Comparison of ENCODE assay signal across 1 cellular context in genomic region chr2:69816923-69817542, GRCh38.
TF ChIP-seq lines count a peak whose summit lies in the region.

No MANE protein-coding gene starts in this region.

TF ChIP-seq in HepG2, 621 proteins besides CTCF, POLR2A, EP300 and RAD21 (continued from another document and continues in another):
- TF ChIP-seq CBX2 (IDR thresholded peaks at IDR 0.05; ENCODE audit: low read depth, low read length) (no peak), CBX2 (CRISPR knock-in tag; IDR thresholded peaks at IDR 0.05; ENCODE audit: low read depth) (no peak), JDP2 (CRISPR knock-in tag; IDR thresholded peaks at IDR 0.05; ENCODE audit: borderline replicate concordance) (no peak), TFDP1 (CRISPR knock-in tag; IDR thresholded peaks at IDR 0.05; ENCODE audit: borderline replicate concordance) (0 out of 2 replicates have a peak, but pooled peaks have one; percentile 14), ZNF660 (CRISPR knock-in tag; IDR thresholded peaks at IDR 0.05; ENCODE audit: borderline replicate concordance, low read depth) (no peak), CAMTA2 (CRISPR knock-in tag; IDR thresholded peaks at IDR 0.05; ENCODE audit: borderline replicate concordance) (no peak), TRIM24 (CRISPR knock-in tag; IDR thresholded peaks at IDR 0.05) (no peak), RARG (CRISPR knock-in tag; IDR thresholded peaks at IDR 0.05; ENCODE audit: low read depth) (no peak), SIN3B (IDR thresholded peaks at IDR 0.05; ENCODE audit: low read length) (no peak), ZNF383 (CRISPR knock-in tag; IDR thresholded peaks at IDR 0.05; ENCODE audit: borderline replicate concordance) (no peak), ZNF878 (CRISPR knock-in tag; IDR thresholded peaks at IDR 0.05) (no peak), ZNF709 (CRISPR knock-in tag; IDR thresholded peaks at IDR 0.05) (no peak), CBFB (CRISPR knock-in tag; IDR thresholded peaks at IDR 0.05) (no peak), ELF4 (CRISPR knock-in tag; IDR thresholded peaks at IDR 0.05; ENCODE audit: borderline replicate concordance) (no peak), MTF2 (CRISPR knock-in tag; IDR thresholded peaks at IDR 0.05; ENCODE audit: borderline replicate concordance) (no peak), ZNF24 (IDR thresholded peaks at IDR 0.05) (no peak), ZNF800 (CRISPR knock-in tag; IDR thresholded peaks at IDR 0.05) (no peak), HMG20A (CRISPR knock-in tag; IDR thresholded peaks at IDR 0.05; ENCODE audit: borderline replicate concordance) (no peak), IKZF1 (IDR thresholded peaks at IDR 0.05) (no peak), NFIB (CRISPR knock-in tag; IDR thresholded peaks at IDR 0.05; ENCODE audit: borderline replicate concordance) (no peak), NFKBIZ (CRISPR knock-in tag; IDR thresholded peaks at IDR 0.05) (no peak), SPEN (CRISPR knock-in tag; IDR thresholded peaks at IDR 0.05; ENCODE audit: low read depth) (no peak), ZNF766 (CRISPR knock-in tag; IDR thresholded peaks at IDR 0.05; ENCODE audit: borderline replicate concordance) (no peak), ZFP91 (CRISPR knock-in tag; IDR thresholded peaks at IDR 0.05; ENCODE audit: borderline replicate concordance) (no peak), ZNF484 (CRISPR knock-in tag; IDR thresholded peaks at IDR 0.05; ENCODE audit: borderline replicate concordance, low read depth) (no peak), TRIM22 (IDR thresholded peaks at IDR 0.05) (no peak), TIGD3 (CRISPR knock-in tag; IDR thresholded peaks at IDR 0.05; ENCODE audit: borderline replicate concordance) (no peak), HOXA7 (CRISPR knock-in tag; IDR thresholded peaks at IDR 0.05) (no peak), KMT2A (CRISPR knock-in tag; IDR thresholded peaks at IDR 0.05) (no peak), ARNTL (CRISPR knock-in tag; IDR thresholded peaks at IDR 0.05) (no peak), POGZ (CRISPR knock-in tag; IDR thresholded peaks at IDR 0.05) (peak; percentile 53; the same call in 1 of the 2 replicates), THAP7 (CRISPR knock-in tag; IDR thresholded peaks at IDR 0.05) (no peak), YEATS2 (CRISPR knock-in tag; IDR thresholded peaks at IDR 0.05; ENCODE audit: borderline replicate concordance) (no peak; the same call in 1 of the 2 replicates), ADNP (CRISPR knock-in tag; IDR thresholded peaks at IDR 0.05) (no peak), ATF2 (CRISPR knock-in tag; IDR thresholded peaks at IDR 0.05) (no peak), ZNF879 (CRISPR knock-in tag; IDR thresholded peaks at IDR 0.05) (no peak), THAP9 (CRISPR knock-in tag; IDR thresholded peaks at IDR 0.05; ENCODE audit: borderline replicate concordance) (no peak), ZNF567 (CRISPR knock-in tag; IDR thresholded peaks at IDR 0.05; ENCODE audit: borderline replicate concordance) (no peak), ETV5 (CRISPR knock-in tag; IDR thresholded peaks at IDR 0.05; ENCODE audit: borderline replicate concordance) (peak; percentile 81; the same call in 1 of the 2 replicates), ARID5B (CRISPR knock-in tag; IDR thresholded peaks at IDR 0.05) (peak; percentile 73), TBP (CRISPR knock-in tag; IDR thresholded peaks at IDR 0.05) (no peak), AHR (CRISPR knock-in tag; IDR thresholded peaks at IDR 0.05) (no peak), NFIC (IDR thresholded peaks at IDR 0.05; ENCODE audit: low read length) (no peak), ONECUT2 (CRISPR knock-in tag; IDR thresholded peaks at IDR 0.05) (peak; percentile 79), ZNF569 (CRISPR knock-in tag; IDR thresholded peaks at IDR 0.05; ENCODE audit: borderline replicate concordance) (no peak), PBX3 (CRISPR knock-in tag; IDR thresholded peaks at IDR 0.05; ENCODE audit: borderline replicate concordance) (no peak), ZNF20 (CRISPR knock-in tag; IDR thresholded peaks at IDR 0.05) (no peak), JUN (CRISPR knock-in tag; IDR thresholded peaks at IDR 0.05) (no peak), ZNF362 (CRISPR knock-in tag; IDR thresholded peaks at IDR 0.05; ENCODE audit: borderline replicate concordance) (no peak; the same call in 1 of the 2 replicates)
